1 cellular context compared by ENCODE assay signal in genomic region chr11:105598371-105598770, GRCh38.
TF ChIP-seq lines count a peak whose summit lies in the region.

No MANE protein-coding gene starts in this region.

TF ChIP-seq in GM23338, 12 proteins besides CTCF, POLR2A, EP300 and RAD21 (continued from another document):
- TF ChIP-seq ETS1 (IDR thresholded peaks at IDR 0.05) (no peak), ZNF462 (CRISPR knock-in tag; IDR thresholded peaks at IDR 0.05) (no peak), EZH2phosphoT487 (IDR thresholded peaks at IDR 0.05; ENCODE audit: unreplicated experiment) (no peak), JUNB (IDR thresholded peaks at IDR 0.05; ENCODE audit: unreplicated experiment) (no peak), NANOG (IDR thresholded peaks at IDR 0.05; ENCODE audit: borderline replicate concordance) (no peak), ZNF331 (CRISPR knock-in tag; IDR thresholded peaks at IDR 0.05; ENCODE audit: low read depth) (no peak), ZNF114 (CRISPR knock-in tag; IDR thresholded peaks at IDR 0.05) (no peak)
